15 cellular contexts compared by ENCODE assay signal in genomic region chr1:15963363-15963967, GRCh38. TPM values are rescaled to one million over a fixed set of nuclear protein-coding genes. Genes with fewer than 3 reads are reported as not detected.
DNase-seq lines count a peak whose midpoint lies in the region; TF ChIP-seq lines count a peak whose summit lies in the region.
"Had no signal": no experiment of that assay in that cellular context is flagged by ENCODE, and none has a peak within 500 bp of the region (broad histone marks: within the 10 kb centered on the region; RNA-seq: fewer than 3 reads in every experiment).

No MANE protein-coding gene starts in this region.

- no peak overlapping the region for H3K4me3 Mint-ChIP-seq in CD14-positive monocyte
- peak overlapping the region; percentile 70 for H3K4me3 Mint-ChIP-seq in activated T-helper 2 cell treated with anti-CD3 and anti-CD28 coated beads, Interferon-gamma antibody, Interleukin-2, Interleukin-4, amounts not matched to agents 10 μg/mL and 5 μg/mL and 100 μg/mL, durations not matched to agents 14 hours and 24 hours and 36 hours (ENCODE audit: low read depth)
- H3K4me3 Mint-ChIP-seq: mesothelial cell of epicardium had no signal

- peaks cover under 1 to 6% of the 10 kb centered on the region in 2 donors for H3K36me3 ChIP-seq in mucosa of rectum (ENCODE audit: control insufficient read depth in 2 of 2, insufficient read depth in 2 of 2, low read length in 2 of 2)

- no peak overlapping the region for H3K9ac ChIP-seq in mucosa of rectum (ENCODE audit: low read depth in 1 of 2, low read length in 2 of 2)

- peaks cover 45 to 60% of the 10 kb centered on the region in 2 donors for H3K36me3 Mint-ChIP-seq in CD14-positive monocyte
- H3K36me3 Mint-ChIP-seq in activated T-helper 2 cell treated with anti-CD3 and anti-CD28 coated beads, Interferon-gamma antibody, Interleukin-2, Interleukin-4, amounts not matched to agents 10 μg/mL and 5 μg/mL and 100 μg/mL, durations not matched to agents 14 hours and 24 hours and 36 hours (ENCODE audit: low read depth): peaks cover 60% of the 10 kb centered on the region

- peaks cover 10 to 13% of the 10 kb centered on the region in 2 donors for H3K4me1 ChIP-seq in mucosa of rectum (ENCODE audit: control insufficient read depth in 2 of 2, insufficient read depth in 2 of 2, low read length in 2 of 2)
- H3K4me1 ChIP-seq: Caco-2 had no signal

- peak overlapping the region; percentile 9; the same call in 1 of the 2 replicates for H3K4me3 ChIP-seq in GM12864 (ENCODE audit: low read depth, low read length)
- H3K4me3 ChIP-seq in mucosa of rectum (ENCODE audit: low read length in 2 of 2): peak overlapping the region; percentile 3 to 10

- H3K27me3 Mint-ChIP-seq in CD14-positive monocyte (ENCODE audit: low read depth in 3 of 3): peaks cover 0 to 2% (median 0%) of the 10 kb centered on the region in 3 donors
- H3K27me3 Mint-ChIP-seq in activated T-helper 2 cell treated with anti-CD3 and anti-CD28 coated beads, Interferon-gamma antibody, Interleukin-2, Interleukin-4, amounts not matched to agents 10 μg/mL and 5 μg/mL and 100 μg/mL, durations not matched to agents 14 hours and 24 hours and 36 hours (ENCODE audit: low read depth): no peaks in the 10 kb centered on the region

- intact Hi-C loops in CD14-positive monocyte (cut with micrococcal nuclease): no loop called here
- intact Hi-C loops in activated T-helper 2 cell treated with anti-CD3 and anti-CD28 coated beads, Interferon-gamma antibody, Interleukin-2, Interleukin-4, amounts not matched to agents 10 μg/mL and 5 μg/mL and 100 μg/mL, durations not matched to agents 14 hours and 24 hours and 36 hours (cut with micrococcal nuclease): no loop called here

- DNase-seq in CD14-positive monocyte (ENCODE audit: low spot score) (peak; percentile 4), GM12864 (ENCODE audit: low read depth) (no peak), OCI-M2 (lab: John Stamatoyannopoulos, UW; ENCODE audit: unreplicated experiment) (no peak), HUDEP-2 (lab: John Stamatoyannopoulos, UW; ENCODE audit: unreplicated experiment in 76 of 76) (no peak), dermis blood vessel endothelial cell (no peak), NCI-H146 treated with DMSO at 0.1 percent for 48 hours (lab: John Stamatoyannopoulos, UW; ENCODE audit: unreplicated experiment) (no peak)
- no peak for DNase-seq in activated T-helper 2 cell treated with anti-CD3 and anti-CD28 coated beads, Interferon-gamma antibody, Interleukin-2, Interleukin-4, amounts not matched to agents 10 μg/mL and 5 μg/mL and 100 μg/mL, durations not matched to agents 14 hours and 24 hours and 36 hours (ENCODE audit: low spot score)
- DNase-seq: activated gamma-delta T cell; Caco-2; NCI-H226; stimulated activated CD4-positive, alpha-beta T cell treated with anti-CD3 and anti-CD28 coated beads, Interleukin-4, amount 100 ng/mL, for 24 hours had no signal

- TF ChIP-seq CTCF in CD14-positive monocyte (IDR thresholded peaks at IDR 0.05) (no peak), GM12864 (IDR thresholded peaks at IDR 0.05; ENCODE audit: low read depth, low read length, missing control alignments) (no peak)

- peaks cover 41% of the 10 kb centered on the region for H3K4me1 Mint-ChIP-seq in CD14-positive monocyte
- peaks cover 76% of the 10 kb centered on the region for H3K4me1 Mint-ChIP-seq in activated T-helper 2 cell treated with anti-CD3 and anti-CD28 coated beads, Interferon-gamma antibody, Interleukin-2, Interleukin-4, amounts not matched to agents 10 μg/mL and 5 μg/mL and 100 μg/mL, durations not matched to agents 14 hours and 24 hours and 36 hours (ENCODE audit: low read depth)

- no peaks in the 10 kb centered on the region for H3K27me3 ChIP-seq in mucosa of rectum (ENCODE audit: control insufficient read depth in 2 of 2, insufficient read depth in 2 of 2, low read length in 2 of 2)

- no peaks in the 10 kb centered on the region for H3K9me3 ChIP-seq in mucosa of rectum (ENCODE audit: control insufficient read depth in 2 of 2, low read length in 2 of 2)
- H3K9me3 ChIP-seq: Caco-2 had no signal

- peaks cover 0 to 1% (median 0%) of the 10 kb centered on the region in 7 donors for H3K9me3 Mint-ChIP-seq in CD14-positive monocyte
- H3K9me3 Mint-ChIP-seq in activated T-helper 2 cell treated with anti-CD3 and anti-CD28 coated beads, Interferon-gamma antibody, Interleukin-2, Interleukin-4, amounts not matched to agents 10 μg/mL and 5 μg/mL and 100 μg/mL, durations not matched to agents 14 hours and 24 hours and 36 hours: no peaks in the 10 kb centered on the region
- H3K9me3 Mint-ChIP-seq: mesothelial cell of epicardium had no signal

- H3K27ac Mint-ChIP-seq in CD14-positive monocyte: peak overlapping the region in 6 of 7 donors; percentile 51 to 86 (median 70)
- peak overlapping the region; percentile 99 for H3K27ac Mint-ChIP-seq in activated T-helper 2 cell treated with anti-CD3 and anti-CD28 coated beads, Interferon-gamma antibody, Interleukin-2, Interleukin-4, amounts not matched to agents 10 μg/mL and 5 μg/mL and 100 μg/mL, durations not matched to agents 14 hours and 24 hours and 36 hours
- H3K27ac Mint-ChIP-seq: mesothelial cell of epicardium had no signal

- no peak overlapping the region for H3K27ac ChIP-seq in mucosa of rectum (ENCODE audit: low read depth in 2 of 2, low read length in 2 of 2)

RNA-seq across cellular contexts. Expression of gene ZBTB17, which starts 12.4 kb away (rescaled TPM):
- polyA plus RNA-seq in CD14-positive monocyte: 1 to 10 TPM; 2.8 to 7.6 TPM
- 65.7 and 67.8 TPM in 2 replicates for total RNA-seq in activated T-helper 2 cell treated with anti-CD3 and anti-CD28 coated beads, Interferon-gamma antibody, Interleukin-2, Interleukin-4, amounts not matched to agents 10 μg/mL and 5 μg/mL and 100 μg/mL, durations not matched to agents 14 hours and 24 hours and 36 hours
- total RNA-seq in dermis blood vessel endothelial cell: 45.6 and 49.7 TPM in 2 replicates

RNA-seq across cellular contexts. Expression of gene SRARP, which starts 40.6 kb away (rescaled TPM):
- not detected for polyA plus RNA-seq in CD14-positive monocyte
- total RNA-seq in activated T-helper 2 cell treated with anti-CD3 and anti-CD28 coated beads, Interferon-gamma antibody, Interleukin-2, Interleukin-4, amounts not matched to agents 10 μg/mL and 5 μg/mL and 100 μg/mL, durations not matched to agents 14 hours and 24 hours and 36 hours: not detected in 2 replicates
- 0.28 and 0.51 TPM in 2 replicates for total RNA-seq in dermis blood vessel endothelial cell
- total RNA-seq: H1, HT-29, mesothelial cell of epicardium had no signal
- polyA plus RNA-seq: H1 had no signal

RNA-seq across cellular contexts. Expression of gene HSPB7, which starts 54.4 kb away (rescaled TPM):
- polyA plus RNA-seq in CD14-positive monocyte: not detected
- total RNA-seq in activated T-helper 2 cell treated with anti-CD3 and anti-CD28 coated beads, Interferon-gamma antibody, Interleukin-2, Interleukin-4, amounts not matched to agents 10 μg/mL and 5 μg/mL and 100 μg/mL, durations not matched to agents 14 hours and 24 hours and 36 hours: not detected in 2 replicates
- not detected in 2 replicates for total RNA-seq in dermis blood vessel endothelial cell
- total RNA-seq: Caco-2, H1, HT-29 had no signal
- polyA plus RNA-seq: H1 had no signal

RNA-seq across cellular contexts. Expression of gene CLCNKA, which starts 58.4 kb away (rescaled TPM):
- polyA plus RNA-seq in CD14-positive monocyte: not detected
- total RNA-seq in activated T-helper 2 cell treated with anti-CD3 and anti-CD28 coated beads, Interferon-gamma antibody, Interleukin-2, Interleukin-4, amounts not matched to agents 10 μg/mL and 5 μg/mL and 100 μg/mL, durations not matched to agents 14 hours and 24 hours and 36 hours: not detected in 2 replicates
- total RNA-seq in dermis blood vessel endothelial cell: not detected in 2 replicates
- total RNA-seq: Caco-2, HT-29 had no signal
